13 cellular contexts compared by ENCODE assay signal in genomic region chr15:43414196-43414595, GRCh38.
"Had no signal": no experiment of that assay in that cellular context is flagged by ENCODE, and none has a peak within 500 bp of the region (broad histone marks: within the 10 kb centered on the region; RNA-seq: fewer than 3 reads in every experiment).

No MANE protein-coding gene starts in this region.

- H3K27me3 Mint-ChIP-seq: effector memory CD8-positive, alpha-beta T cell; naive thymus-derived CD8-positive, alpha-beta T cell had no signal

- DNase-seq: effector memory CD8-positive, alpha-beta T cell; gastrocnemius medialis; islet precursor cell; mammary epithelial cell; mucosa of descending colon; naive thymus-derived CD8-positive, alpha-beta T cell; ovary; sigmoid colon; stimulated activated CD4-positive, alpha-beta T cell treated with anti-CD3 and anti-CD28 coated beads, Interleukin-12 subunit alpha, Interleukin-12 subunit beta, amount 100 ng/mL, for 4 hours; stimulated activated CD4-positive, alpha-beta T cell treated with anti-CD3 and anti-CD28 coated beads, Interleukin-2, amount 100 ng/mL, for 48 hours; stimulated activated naive CD4-positive, alpha-beta T cell treated with Interleukin-2 at 50 U/mL for 16 hours had no signal

- ATAC-seq: effector memory CD8-positive, alpha-beta T cell; gastrocnemius medialis; left lobe of liver; mucosa of descending colon; naive thymus-derived CD8-positive, alpha-beta T cell had no signal

- H3K9me3 Mint-ChIP-seq: effector memory CD8-positive, alpha-beta T cell; naive thymus-derived CD8-positive, alpha-beta T cell; neural crest cell had no signal

- H3K4me3 Mint-ChIP-seq: effector memory CD8-positive, alpha-beta T cell; naive thymus-derived CD8-positive, alpha-beta T cell; neural crest cell had no signal

- H3K27ac Mint-ChIP-seq: naive thymus-derived CD8-positive, alpha-beta T cell had no signal

- H3K4me1 Mint-ChIP-seq: neural crest cell had no signal
